11 cellular contexts compared by ENCODE assay signal in the genomic region with DNA sequence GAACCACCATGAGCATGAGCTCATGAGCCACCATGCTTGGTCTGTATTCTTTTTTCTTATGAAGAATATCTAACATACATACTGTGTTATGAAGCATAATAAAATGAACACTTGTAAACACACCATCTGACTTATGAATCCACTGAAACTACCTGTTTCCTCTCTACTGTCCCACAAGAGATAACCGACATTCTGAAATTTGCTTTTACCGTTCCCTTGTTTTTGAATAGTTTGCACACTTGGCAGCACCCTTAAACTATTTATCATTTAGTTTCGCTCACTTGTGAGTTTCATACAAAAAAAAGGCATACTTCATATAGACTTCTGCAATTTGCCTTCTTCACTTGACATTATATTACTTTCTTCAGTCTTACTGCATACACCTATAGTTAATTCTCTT.
DNase-seq lines count a peak whose midpoint lies in the region; ATAC-seq, FAIRE-seq and TF ChIP-seq lines count a peak whose summit lies in the region.
"Had no signal": no experiment of that assay in that cellular context is flagged by ENCODE, and none has a peak within 500 bp of the region (broad histone marks: within the 10 kb centered on the region; RNA-seq: fewer than 3 reads in every experiment).

No MANE protein-coding gene starts in this region.

- CTCF ChIA-PET in GM10248 (lab: Yijun Ruan, JAX): interaction anchor here (0.7 to 1.0 kb wide), 4 partner anchors 9 to 56 kb away, joined by 3 to 5 read pairs (median 3); a partner anchor contains a TSS

- POLR2A ChIA-PET in GM10248 (lab: Yijun Ruan, JAX): no interaction called here

- peak; percentile 54 for DNase-seq in GM10248 (ENCODE audit: extremely low spot score)
- DNase-seq in GM19239 (ENCODE audit: insufficient read length, low spot score): peak; percentile 14
- no peak for DNase-seq in SW 1271 (lab: John Stamatoyannopoulos, UW)
- no peak for DNase-seq in NCI-H2171 treated with DMSO at 0.1 percent for 48 hours (lab: John Stamatoyannopoulos, UW)
- DNase-seq in DMS153 (lab: John Stamatoyannopoulos, UW): no peak
- no peak for DNase-seq in pons (ENCODE audit: low spot score)
- DNase-seq: foreskin keratinocyte, NCI-H1436 treated with DMSO at 0.1 percent for 48 hours, SIG-M5 had no signal

- ATAC-seq in HG02763 (IDR thresholded peaks at IDR 0.05; ENCODE audit: unreplicated experiment): peak; percentile 95
- peak; percentile 95 for ATAC-seq in HG03565 (IDR thresholded peaks at IDR 0.05; ENCODE audit: unreplicated experiment)
- ATAC-seq: foreskin keratinocyte had no signal

- TF ChIP-seq CTCF in GM10248 (IDR thresholded peaks at IDR 0.05; ENCODE audit: control extremely low read depth, extremely low read depth, low read depth, missing control alignments): no peak

- FAIRE-seq in GM19239 (lab: Jason Lieb, UNC): peak; percentile 95

Comparison
In these comparisons a context has a peak if more than half of its experiments do, and no peak if none do; other contexts are left out.
1. DNase-seq: peak in GM10248 (single experiment) and GM19239 (single experiment); none in SW 1271 (0 of 2), NCI-H2171 treated with DMSO at 0.1 percent for 48 hours (single experiment), DMS153 (single experiment) and pons (single experiment).